In the genomic region with DNA sequence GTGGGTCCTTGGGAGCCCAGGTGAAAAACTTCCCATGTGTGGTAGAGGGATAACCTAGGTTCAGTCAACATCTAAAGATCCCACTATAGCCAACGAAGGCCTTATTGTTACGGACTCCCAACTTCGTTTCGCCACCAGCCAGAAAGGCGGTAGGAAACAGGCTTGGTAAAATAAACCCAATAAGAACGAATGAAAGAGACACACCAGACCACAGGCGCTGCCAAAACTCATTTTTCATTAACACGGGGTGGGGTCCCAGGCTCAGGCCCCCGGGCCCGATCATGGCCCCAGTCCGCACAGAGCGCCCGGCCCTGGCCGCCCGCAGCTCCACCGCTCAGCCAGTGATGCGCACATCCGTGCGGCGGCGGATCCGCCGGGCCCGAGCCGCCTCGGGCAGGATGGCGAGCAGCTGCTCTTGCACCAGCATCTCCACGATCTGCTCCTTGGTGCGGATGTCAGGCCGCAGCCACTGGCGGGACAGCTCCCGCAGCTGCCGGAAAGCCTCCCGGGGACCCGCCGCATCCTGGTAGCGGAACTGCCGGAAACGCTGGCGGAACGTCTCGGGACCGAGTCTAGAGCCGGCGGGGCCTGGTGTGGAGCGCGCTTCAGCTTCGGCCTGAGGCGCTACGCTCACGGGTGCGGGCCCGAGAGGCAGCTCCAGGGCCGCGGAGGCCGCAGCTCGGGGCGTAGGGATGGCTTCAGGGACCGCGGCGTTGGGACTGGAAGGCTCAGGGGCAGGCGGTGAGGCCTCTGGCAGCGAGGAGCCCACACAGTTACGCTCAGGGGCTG, we compare ENCODE assay signal across 1 cellular context.
TF ChIP-seq lines count a peak whose summit lies in the region.

No MANE protein-coding gene starts in this region.

TF ChIP-seq in HepG2, 621 proteins besides CTCF, POLR2A, EP300 and RAD21 (continued from another document and continues in another):
- TF ChIP-seq, protein P1, sequence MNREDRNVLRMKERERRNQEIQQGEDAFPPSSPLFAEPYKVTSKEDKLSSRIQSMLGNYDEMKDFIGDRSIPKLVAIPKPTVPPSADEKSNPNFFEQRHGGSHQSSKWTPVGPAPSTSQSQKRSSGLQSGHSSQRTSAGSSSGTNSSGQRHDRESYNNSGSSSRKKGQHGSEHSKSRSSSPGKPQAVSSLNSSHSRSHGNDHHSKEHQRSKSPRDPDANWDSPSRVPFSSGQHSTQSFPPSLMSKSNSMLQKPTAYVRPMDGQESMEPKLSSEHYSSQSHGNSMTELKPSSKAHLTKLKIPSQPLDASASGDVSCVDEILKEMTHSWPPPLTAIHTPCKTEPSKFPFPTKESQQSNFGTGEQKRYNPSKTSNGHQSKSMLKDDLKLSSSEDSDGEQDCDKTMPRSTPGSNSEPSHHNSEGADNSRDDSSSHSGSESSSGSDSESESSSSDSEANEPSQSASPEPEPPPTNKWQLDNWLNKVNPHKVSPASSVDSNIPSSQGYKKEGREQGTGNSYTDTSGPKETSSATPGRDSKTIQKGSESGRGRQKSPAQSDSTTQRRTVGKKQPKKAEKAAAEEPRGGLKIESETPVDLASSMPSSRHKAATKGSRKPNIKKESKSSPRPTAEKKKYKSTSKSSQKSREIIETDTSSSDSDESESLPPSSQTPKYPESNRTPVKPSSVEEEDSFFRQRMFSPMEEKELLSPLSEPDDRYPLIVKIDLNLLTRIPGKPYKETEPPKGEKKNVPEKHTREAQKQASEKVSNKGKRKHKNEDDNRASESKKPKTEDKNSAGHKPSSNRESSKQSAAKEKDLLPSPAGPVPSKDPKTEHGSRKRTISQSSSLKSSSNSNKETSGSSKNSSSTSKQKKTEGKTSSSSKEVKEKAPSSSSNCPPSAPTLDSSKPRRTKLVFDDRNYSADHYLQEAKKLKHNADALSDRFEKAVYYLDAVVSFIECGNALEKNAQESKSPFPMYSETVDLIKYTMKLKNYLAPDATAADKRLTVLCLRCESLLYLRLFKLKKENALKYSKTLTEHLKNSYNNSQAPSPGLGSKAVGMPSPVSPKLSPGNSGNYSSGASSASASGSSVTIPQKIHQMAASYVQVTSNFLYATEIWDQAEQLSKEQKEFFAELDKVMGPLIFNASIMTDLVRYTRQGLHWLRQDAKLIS (CRISPR knock-in tag; IDR thresholded peaks at IDR 0.05), result 0 out of 2 replicates have a peak, but pooled peaks have one; percentile 38
- TF ChIP-seq HOXA3 (CRISPR knock-in tag; IDR thresholded peaks at IDR 0.05) (no peak), ZNF589 (CRISPR knock-in tag; conservative IDR thresholded peaks at IDR 0.05) (0 out of 2 replicates have a peak, but pooled peaks have one; percentile 26), ZNF672 (CRISPR knock-in tag; IDR thresholded peaks at IDR 0.05) (no peak), TFDP1 (CRISPR knock-in tag; IDR thresholded peaks at IDR 0.05; ENCODE audit: borderline replicate concordance) (no peak), SSRP1 (CRISPR knock-in tag; IDR thresholded peaks at IDR 0.05) (no peak), RELA (CRISPR knock-in tag; IDR thresholded peaks at IDR 0.05) (no peak), CSRNP2 (CRISPR knock-in tag; conservative IDR thresholded peaks at IDR 0.05; ENCODE audit: low read depth) (no peak), SUZ12 (IDR thresholded peaks at IDR 0.05; ENCODE audit: low read depth, low read length) (no peak), ZFY (CRISPR knock-in tag; IDR thresholded peaks at IDR 0.05) (peak; percentile 95), ZSCAN20 (CRISPR knock-in tag; IDR thresholded peaks at IDR 0.05; ENCODE audit: borderline replicate concordance) (no peak), STAT5B (CRISPR knock-in tag; IDR thresholded peaks at IDR 0.05) (no peak), REXO4 (CRISPR knock-in tag; IDR thresholded peaks at IDR 0.05; ENCODE audit: borderline replicate concordance) (peak; percentile 56; the same call in 1 of the 2 replicates), UBTF (CRISPR knock-in tag; IDR thresholded peaks at IDR 0.05) (peak; percentile 99; the same call in 1 of the 2 replicates), NFE2 (CRISPR knock-in tag; IDR thresholded peaks at IDR 0.05) (no peak), ZNF570 (CRISPR knock-in tag; IDR thresholded peaks at IDR 0.05; ENCODE audit: borderline replicate concordance) (peak; percentile 68; the same call in 1 of the 2 replicates), PHF5A (CRISPR knock-in tag; IDR thresholded peaks at IDR 0.05; ENCODE audit: low read depth, unreplicated experiment) (no peak), ZNF776 (CRISPR knock-in tag; IDR thresholded peaks at IDR 0.05) (no peak), RFX3 (CRISPR knock-in tag; IDR thresholded peaks at IDR 0.05) (0 out of 2 replicates have a peak, but pooled peaks have one; percentile 9), XBP1 (CRISPR knock-in tag; IDR thresholded peaks at IDR 0.05) (no peak), PRMT3 (CRISPR knock-in tag; IDR thresholded peaks at IDR 0.05; ENCODE audit: borderline replicate concordance, low read depth) (no peak; the same call in 1 of the 2 replicates), ONECUT2 (CRISPR knock-in tag; IDR thresholded peaks at IDR 0.05) (no peak), MEF2D (CRISPR knock-in tag; IDR thresholded peaks at IDR 0.05) (no peak), ZSCAN29 (CRISPR knock-in tag; conservative IDR thresholded peaks at IDR 0.05) (peak; percentile 55; the same call in 1 of the 2 replicates), ZNF20 (CRISPR knock-in tag; IDR thresholded peaks at IDR 0.05) (no peak), MAF1 (CRISPR knock-in tag; IDR thresholded peaks at IDR 0.05; ENCODE audit: borderline replicate concordance) (no peak), IRX3 (CRISPR knock-in tag; IDR thresholded peaks at IDR 0.05; ENCODE audit: borderline replicate concordance, low read depth) (no peak; the same call in 1 of the 2 replicates), RFXANK (CRISPR knock-in tag; IDR thresholded peaks at IDR 0.05) (no peak), ELF1 (CRISPR knock-in tag; IDR thresholded peaks at IDR 0.05) (no peak), ZIK1 (CRISPR knock-in tag; IDR thresholded peaks at IDR 0.05; ENCODE audit: borderline replicate concordance, low read depth) (no peak), ZNF652 (CRISPR knock-in tag; IDR thresholded peaks at IDR 0.05; ENCODE audit: borderline replicate concordance, low read depth) (no peak)
- TF ChIP-seq, protein P2, sequence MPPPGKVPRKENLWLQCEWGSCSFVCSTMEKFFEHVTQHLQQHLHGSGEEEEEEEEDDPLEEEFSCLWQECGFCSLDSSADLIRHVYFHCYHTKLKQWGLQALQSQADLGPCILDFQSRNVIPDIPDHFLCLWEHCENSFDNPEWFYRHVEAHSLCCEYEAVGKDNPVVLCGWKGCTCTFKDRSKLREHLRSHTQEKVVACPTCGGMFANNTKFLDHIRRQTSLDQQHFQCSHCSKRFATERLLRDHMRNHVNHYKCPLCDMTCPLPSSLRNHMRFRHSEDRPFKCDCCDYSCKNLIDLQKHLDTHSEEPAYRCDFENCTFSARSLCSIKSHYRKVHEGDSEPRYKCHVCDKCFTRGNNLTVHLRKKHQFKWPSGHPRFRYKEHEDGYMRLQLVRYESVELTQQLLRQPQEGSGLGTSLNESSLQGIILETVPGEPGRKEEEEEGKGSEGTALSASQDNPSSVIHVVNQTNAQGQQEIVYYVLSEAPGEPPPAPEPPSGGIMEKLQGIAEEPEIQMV (CRISPR knock-in tag; IDR thresholded peaks at IDR 0.05; ENCODE audit: low read depth), result peak; percentile 74; the same call in 1 of the 2 replicates
- TF ChIP-seq, protein P3, sequence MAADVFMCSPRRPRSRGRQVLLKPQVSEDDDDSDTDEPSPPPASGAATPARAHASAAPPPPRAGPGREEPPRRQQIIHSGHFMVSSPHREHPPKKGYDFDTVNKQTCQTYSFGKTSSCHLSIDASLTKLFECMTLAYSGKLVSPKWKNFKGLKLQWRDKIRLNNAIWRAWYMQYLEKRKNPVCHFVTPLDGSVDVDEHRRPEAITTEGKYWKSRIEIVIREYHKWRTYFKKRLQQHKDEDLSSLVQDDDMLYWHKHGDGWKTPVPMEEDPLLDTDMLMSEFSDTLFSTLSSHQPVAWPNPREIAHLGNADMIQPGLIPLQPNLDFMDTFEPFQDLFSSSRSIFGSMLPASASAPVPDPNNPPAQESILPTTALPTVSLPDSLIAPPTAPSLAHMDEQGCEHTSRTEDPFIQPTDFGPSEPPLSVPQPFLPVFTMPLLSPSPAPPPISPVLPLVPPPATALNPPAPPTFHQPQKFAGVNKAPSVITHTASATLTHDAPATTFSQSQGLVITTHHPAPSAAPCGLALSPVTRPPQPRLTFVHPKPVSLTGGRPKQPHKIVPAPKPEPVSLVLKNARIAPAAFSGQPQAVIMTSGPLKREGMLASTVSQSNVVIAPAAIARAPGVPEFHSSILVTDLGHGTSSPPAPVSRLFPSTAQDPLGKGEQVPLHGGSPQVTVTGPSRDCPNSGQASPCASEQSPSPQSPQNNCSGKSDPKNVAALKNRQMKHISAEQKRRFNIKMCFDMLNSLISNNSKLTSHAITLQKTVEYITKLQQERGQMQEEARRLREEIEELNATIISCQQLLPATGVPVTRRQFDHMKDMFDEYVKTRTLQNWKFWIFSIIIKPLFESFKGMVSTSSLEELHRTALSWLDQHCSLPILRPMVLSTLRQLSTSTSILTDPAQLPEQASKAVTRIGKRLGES (CRISPR knock-in tag; IDR thresholded peaks at IDR 0.05; ENCODE audit: borderline replicate concordance), result no peak
- TF ChIP-seq, protein P4, sequence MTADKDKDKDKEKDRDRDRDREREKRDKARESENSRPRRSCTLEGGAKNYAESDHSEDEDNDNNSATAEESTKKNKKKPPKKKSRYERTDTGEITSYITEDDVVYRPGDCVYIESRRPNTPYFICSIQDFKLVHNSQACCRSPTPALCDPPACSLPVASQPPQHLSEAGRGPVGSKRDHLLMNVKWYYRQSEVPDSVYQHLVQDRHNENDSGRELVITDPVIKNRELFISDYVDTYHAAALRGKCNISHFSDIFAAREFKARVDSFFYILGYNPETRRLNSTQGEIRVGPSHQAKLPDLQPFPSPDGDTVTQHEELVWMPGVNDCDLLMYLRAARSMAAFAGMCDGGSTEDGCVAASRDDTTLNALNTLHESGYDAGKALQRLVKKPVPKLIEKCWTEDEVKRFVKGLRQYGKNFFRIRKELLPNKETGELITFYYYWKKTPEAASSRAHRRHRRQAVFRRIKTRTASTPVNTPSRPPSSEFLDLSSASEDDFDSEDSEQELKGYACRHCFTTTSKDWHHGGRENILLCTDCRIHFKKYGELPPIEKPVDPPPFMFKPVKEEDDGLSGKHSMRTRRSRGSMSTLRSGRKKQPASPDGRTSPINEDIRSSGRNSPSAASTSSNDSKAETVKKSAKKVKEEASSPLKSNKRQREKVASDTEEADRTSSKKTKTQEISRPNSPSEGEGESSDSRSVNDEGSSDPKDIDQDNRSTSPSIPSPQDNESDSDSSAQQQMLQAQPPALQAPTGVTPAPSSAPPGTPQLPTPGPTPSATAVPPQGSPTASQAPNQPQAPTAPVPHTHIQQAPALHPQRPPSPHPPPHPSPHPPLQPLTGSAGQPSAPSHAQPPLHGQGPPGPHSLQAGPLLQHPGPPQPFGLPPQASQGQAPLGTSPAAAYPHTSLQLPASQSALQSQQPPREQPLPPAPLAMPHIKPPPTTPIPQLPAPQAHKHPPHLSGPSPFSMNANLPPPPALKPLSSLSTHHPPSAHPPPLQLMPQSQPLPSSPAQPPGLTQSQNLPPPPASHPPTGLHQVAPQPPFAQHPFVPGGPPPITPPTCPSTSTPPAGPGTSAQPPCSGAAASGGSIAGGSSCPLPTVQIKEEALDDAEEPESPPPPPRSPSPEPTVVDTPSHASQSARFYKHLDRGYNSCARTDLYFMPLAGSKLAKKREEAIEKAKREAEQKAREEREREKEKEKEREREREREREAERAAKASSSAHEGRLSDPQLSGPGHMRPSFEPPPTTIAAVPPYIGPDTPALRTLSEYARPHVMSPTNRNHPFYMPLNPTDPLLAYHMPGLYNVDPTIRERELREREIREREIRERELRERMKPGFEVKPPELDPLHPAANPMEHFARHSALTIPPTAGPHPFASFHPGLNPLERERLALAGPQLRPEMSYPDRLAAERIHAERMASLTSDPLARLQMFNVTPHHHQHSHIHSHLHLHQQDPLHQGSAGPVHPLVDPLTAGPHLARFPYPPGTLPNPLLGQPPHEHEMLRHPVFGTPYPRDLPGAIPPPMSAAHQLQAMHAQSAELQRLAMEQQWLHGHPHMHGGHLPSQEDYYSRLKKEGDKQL (CRISPR knock-in tag; IDR thresholded peaks at IDR 0.05; ENCODE audit: low read depth), result no peak
